Comparison of ENCODE assay signal across 19 cellular contexts in genomic region chr6:112188906-112189305, GRCh38.
DNase-seq lines count a peak whose midpoint lies in the region; ATAC-seq and TF ChIP-seq lines count a peak whose summit lies in the region.
"Had no signal": no experiment of that assay in that cellular context is flagged by ENCODE, and none has a peak within 500 bp of the region (broad histone marks: within the 10 kb centered on the region; RNA-seq: fewer than 3 reads in every experiment).

No MANE protein-coding gene starts in this region.

- intact Hi-C loops in CD4-positive, alpha-beta T cell (cut with DNase I, micrococcal nuclease) = no loop called here
- intact Hi-C loops in lower leg skin (cut with DNase I; ENCODE audit: low total_unique reads) = no loop called here

- 56 to 61% methylated on average over 3 of the region's 3 CpGs for WGBS in lower leg skin, 2 donors

- no peak for TF ChIP-seq POLR2A in lower leg skin (IDR thresholded peaks at IDR 0.05)

- no peaks in the 10 kb centered on the region for H3K4me1 Mint-ChIP-seq in CD4-positive, alpha-beta T cell (ENCODE audit: low read depth)

- no peak overlapping the region for H3K27ac Mint-ChIP-seq in CD4-positive, alpha-beta T cell
- H3K27ac Mint-ChIP-seq: activated naive CD8-positive, alpha-beta T cell had no signal

- no peak overlapping the region for H3K4me3 Mint-ChIP-seq in CD4-positive, alpha-beta T cell
- H3K4me3 Mint-ChIP-seq: activated naive CD8-positive, alpha-beta T cell had no signal

- H3K79me2 ChIP-seq in fibroblast of lung (ENCODE audit: control insufficient read depth, insufficient read depth, low read length) = no peaks in the 10 kb centered on the region

- H4K20me1 ChIP-seq in fibroblast of lung (ENCODE audit: control insufficient read depth, extremely low read depth, insufficient read depth, low read length) = no peaks in the 10 kb centered on the region

- POLR2A ChIA-PET in CD4-positive, alpha-beta T cell (lab: Charles Lee) = no interaction called here

- peaks cover 8% of the 10 kb centered on the region for H3K27me3 Mint-ChIP-seq in CD4-positive, alpha-beta T cell

- no peak for ATAC-seq in CD4-positive, alpha-beta T cell (ENCODE audit: poor library complexity)
- ATAC-seq: stimulated activated naive CD8-positive, alpha-beta T cell treated with anti-CD3 and anti-CD28 coated beads, Interleukin-15, Interleukin-2, amounts not matched to agents 100 U/mL and 50 U/mL, for 24 hours had no signal

- no peak overlapping the region for H3K9ac ChIP-seq in fibroblast of lung (ENCODE audit: insufficient read depth, low read length)

- H3K4me2 ChIP-seq in fibroblast of lung (ENCODE audit: extremely low read depth, insufficient read depth, low read length) = no peak overlapping the region

- H3K36me3 ChIP-seq in SJCRH30 (no peaks in the 10 kb centered on the region), fibroblast of lung (ENCODE audit: control insufficient read depth, insufficient read depth, low read length) (peaks cover 20% of the 10 kb centered on the region)
- H3K36me3 ChIP-seq: ovary had no signal

- CTCF ChIA-PET in CD4-positive, alpha-beta T cell (lab: Charles Lee) = interaction anchor here (1.0 to 1.6 kb wide), 2 partner anchors 9 to 10 kb away, joined by 3 to 4 read pairs; no protein-coding TSS in a partner anchor

- H3K4me1 ChIP-seq in SJCRH30 (peaks cover 38% of the 10 kb centered on the region), fibroblast of lung (ENCODE audit: control insufficient read depth, extremely low read depth, insufficient read depth, low read length) (peaks cover 8% of the 10 kb centered on the region)

- no peak overlapping the region for H2AFZ ChIP-seq in fibroblast of lung (ENCODE audit: low read length)

- no peaks in the 10 kb centered on the region for H3K36me3 Mint-ChIP-seq in CD4-positive, alpha-beta T cell (ENCODE audit: low read depth)
- H3K36me3 Mint-ChIP-seq: activated naive CD8-positive, alpha-beta T cell had no signal

- no peak overlapping the region for H3K27ac ChIP-seq in SJCRH30
- H3K27ac ChIP-seq in fibroblast of lung (ENCODE audit: insufficient read depth, low read length) = no peak overlapping the region
- no peak overlapping the region for H3K27ac ChIP-seq in CD4-positive, alpha-beta T cell (ENCODE audit: low read depth, low read length)
- H3K27ac ChIP-seq: ovary had no signal

- H3K27me3 ChIP-seq in SJCRH30 (no peaks in the 10 kb centered on the region), fibroblast of lung (ENCODE audit: control insufficient read depth, insufficient read depth, low read length) (no peaks in the 10 kb centered on the region)
- peaks cover 3% of the 10 kb centered on the region for H3K27me3 ChIP-seq in CD4-positive, alpha-beta T cell (ENCODE audit: control insufficient read depth, insufficient read depth, low read length)
- H3K27me3 ChIP-seq: ovary had no signal

- H3K9me3 Mint-ChIP-seq in CD4-positive, alpha-beta T cell = no peaks in the 10 kb centered on the region

- H3K9me3 ChIP-seq in SJCRH30 (replicated peaks) = no peaks in the 10 kb centered on the region
- H3K9me3 ChIP-seq in fibroblast of lung (ENCODE audit: control insufficient read depth, insufficient read depth, low read depth, low read length) = no peaks in the 10 kb centered on the region
- H3K9me3 ChIP-seq in CD4-positive, alpha-beta T cell (ENCODE audit: control insufficient read depth, low read length) = no peaks in the 10 kb centered on the region
- H3K9me3 ChIP-seq: ovary had no signal

- TF ChIP-seq CTCF in AG10803 (conservative IDR thresholded peaks at IDR 0.05; ENCODE audit: low read length) (no peak), fibroblast of lung (conservative IDR thresholded peaks at IDR 0.05 in 1 of 2, IDR thresholded peaks at IDR 0.05 in 1 of 2; ENCODE audit: low read depth in 1 of 2, low read length in 2 of 2) (no peak), lower leg skin (IDR thresholded peaks at IDR 0.05) (no peak)
- no peak for TF ChIP-seq CTCF in CD4-positive, alpha-beta T cell (IDR thresholded peaks at IDR 0.05)

- peak; percentile 78 for DNase-seq in AG10803 (ENCODE audit: low read depth)
- peak; percentile 58 to 78 for DNase-seq in SJCRH30
- DNase-seq in fibroblast of lung (ENCODE audit: low read depth in 2 of 2) = peak; percentile 40 to 75
- DNase-seq in renal cortical epithelial cell (ENCODE audit: low read depth) = peak; percentile 90
- no peak for DNase-seq in CD4-positive, alpha-beta T cell
- DNase-seq in HPDE6-E6E7 (ENCODE audit: extremely low spot score) = no peak
- no peak for DNase-seq in NCI-H748 (lab: John Stamatoyannopoulos, UW; ENCODE audit: unreplicated experiment)
- DNase-seq in lower leg skin (ENCODE audit: low spot score in 2 of 2) = no peak
- DNase-seq: activated CD4-positive, alpha-beta T cell treated with anti-CD3 and anti-CD28 coated beads, Interleukin-2, amount 50 U/mL, for 48 hours; activated T-cell treated with anti-CD3 and anti-CD28 coated beads, Interleukin-2, amount 50 U/mL, for 48 hours; head of caudate nucleus; islet precursor cell; midbrain; NCI-H187; OCI-M1; ovary; stimulated activated CD4-positive, alpha-beta T cell treated with anti-CD3 and anti-CD28 coated beads, Interleukin-12 subunit alpha, Interleukin-12 subunit beta, amount 100 ng/mL, for 4 hours; stimulated activated naive CD8-positive, alpha-beta T cell treated with anti-CD3 and anti-CD28 coated beads, Interleukin-15, Interleukin-2, amounts not matched to agents 100 U/mL and 50 U/mL, for 24 hours had no signal

- no peak overlapping the region for H3K4me3 ChIP-seq in AG10803 (ENCODE audit: low read length)
- no peak overlapping the region for H3K4me3 ChIP-seq in SJCRH30
- no peak overlapping the region for H3K4me3 ChIP-seq in fibroblast of lung (replicated peaks in 1 of 4; ENCODE audit: control extremely low read depth in 1 of 4, insufficient read depth in 1 of 4, low read depth in 3 of 4, low read length in 4 of 4)
- no peak overlapping the region for H3K4me3 ChIP-seq in lower leg skin (ENCODE audit: low read depth, poor library complexity, severe bottlenecking)
- H3K4me3 ChIP-seq: ovary had no signal

Comparison
In these comparisons a context has a peak if more than half of its experiments do, and no peak if none do; other contexts are left out.
1. DNase-seq: peak in AG10803 (single experiment), SJCRH30 (2 of 2), fibroblast of lung (2 of 2) and renal cortical epithelial cell (single experiment); none in CD4-positive, alpha-beta T cell (0 of 10), HPDE6-E6E7 (single experiment), NCI-H748 (single experiment) and lower leg skin (0 of 2).